8 cellular contexts compared by ENCODE assay signal in genomic region chr10:73625884-73626753, GRCh38. TPM values are rescaled to one million over a fixed set of nuclear protein-coding genes. Genes with fewer than 3 reads are reported as not detected.
DNase-seq lines count a peak whose midpoint lies in the region; ATAC-seq, FAIRE-seq and TF ChIP-seq lines count a peak whose summit lies in the region.

No MANE protein-coding gene starts in this region.

- POLR2A ChIA-PET in HepG2 (lab: Yijun Ruan, JAX) = interaction anchor here (0.7 to 2.6 kb wide), 19 partner anchors 9 to 214 kb away, joined by 3 to 13 read pairs (median 4); partner anchors contain the start of genes PPP3CB and USP54

- FAIRE-seq in HepG2 (lab: Jason Lieb, UNC) = peak; percentile 87

- intact Hi-C loops in HepG2 (cut with micrococcal nuclease; ENCODE audit: unreplicated experiment) = loop anchor here (2.0 to 5.0 kb wide), 2 partner anchors 39 to 214 kb away; partner anchors contain the start of gene ANXA7

- 2% methylated on average over 42 of the region's 42 CpGs for WGBS in HepG2 (ENCODE audit: low lambda C conversion rate)

- TF ChIP-seq POLR2A in HepG2 (IDR thresholded peaks at IDR 0.05; ENCODE audit: insufficient read depth in 1 of 2, low read depth in 2 of 2, low read length in 2 of 2) = peak; percentile 83 to 89

- H2AFZ ChIP-seq in HepG2 (ENCODE audit: low read length) = peak overlapping the region; percentile 82

- peak overlapping the region; percentile 75 to 92 (median 89) for H3K4me3 ChIP-seq in HepG2 (replicated peaks in 1 of 3; ENCODE audit: insufficient read depth in 1 of 3, low read depth in 2 of 3, low read length in 3 of 3)

- TF ChIP-seq CTCF in C4-2B (conservative IDR thresholded peaks at IDR 0.05) (no peak), HepG2 (CRISPR knock-in tag; IDR thresholded peaks at IDR 0.05) (no peak)

- ATAC-seq in GM19372 (IDR thresholded peaks at IDR 0.05; ENCODE audit: low read depth, unreplicated experiment) (peak; percentile 91), HG03521 (IDR thresholded peaks at IDR 0.05; ENCODE audit: unreplicated experiment) (peak; percentile 98), HepG2 (peak; percentile 96)

- peak overlapping the region; percentile 90 for H3K27ac ChIP-seq in C4-2B
- peak overlapping the region; percentile 84 for H3K27ac ChIP-seq in HepG2 (ENCODE audit: extremely low read length, insufficient read depth, low read length)

- 0 out of 2 replicates have a peak, but pooled peaks have one; percentile 35 for TF ChIP-seq RAD21 in HepG2 (CRISPR knock-in tag; IDR thresholded peaks at IDR 0.05)

- CTCF ChIA-PET in HepG2 (lab: Yijun Ruan, JAX; ENCODE audit: low intra/inter-chr PET ratio, low total read pairs) = no interaction called here

- H3K9me3 ChIP-seq in HepG2 (ENCODE audit: low read length) = no peaks in the 10 kb centered on the region

- H3K79me2 ChIP-seq in HepG2 (ENCODE audit: insufficient read depth, low read length) = peaks cover 23% of the 10 kb centered on the region

- TF ChIP-seq EP300 in HepG2 (IDR thresholded peaks at IDR 0.05; ENCODE audit: low read depth in 2 of 2, low read length in 2 of 2) (no peak; a peak in 1 of 4 replicates), HepG2 (CRISPR knock-in tag; IDR thresholded peaks at IDR 0.05; ENCODE audit: borderline replicate concordance) (no peak)

- in situ Hi-C loops in HepG2 (cut with HindIII; ENCODE audit: extremely low pct_ligation_motif_present, low pct_unique_long_range_greater_than_20kb) = loop anchor here (25.0 kb wide), 1 partner anchor 364 kb away; the partner anchor contains the start of gene MRPS16

- DNase-seq in NCI-H69 (lab: John Stamatoyannopoulos, UW) (peak; percentile 96), dermis microvascular lymphatic vessel endothelial cell (ENCODE audit: low read depth in 2 of 2) (peak; percentile 96 to 97), HepG2 (ENCODE audit: low spot score) (peak; percentile 96)
- DNase-seq in activated CD4-positive, alpha-beta T cell treated with anti-CD3 and anti-CD28 coated beads, Interleukin-2, amount 50 U/mL, for 24 hours (ENCODE audit: low read depth in 1 of 2, low spot score in 1 of 2) = peak; percentile 82 to 89
- DNase-seq in stimulated activated CD4-positive, alpha-beta T cell treated with anti-CD3 and anti-CD28 coated beads, Interleukin-2, amount 100 ng/mL, for 48 hours = peak; percentile 84 to 86

- peak overlapping the region; percentile 89 for H3K4me2 ChIP-seq in HepG2 (ENCODE audit: low read depth, low read length)

- no peaks in the 10 kb centered on the region; a peak in 1 of 5 replicates for H3K27me3 ChIP-seq in HepG2 (ENCODE audit: control insufficient read depth in 1 of 2, insufficient read depth in 2 of 2, low read length in 2 of 2)

- BruUV-seq in HepG2 (replicated peaks; lab: Mats Ljungman, UMichigan) = TSS peak; percentile 90

- H3K9ac ChIP-seq in HepG2 (ENCODE audit: insufficient read depth, low read depth, low read length) = peak overlapping the region; percentile 99

- H3K36me3 ChIP-seq in HepG2 (replicated peaks in 1 of 2; ENCODE audit: control insufficient read depth in 1 of 2, insufficient read depth in 2 of 2, low read length in 2 of 2) = no peaks in the 10 kb centered on the region

- no peaks in the 10 kb centered on the region for H4K20me1 ChIP-seq in HepG2 (ENCODE audit: insufficient read depth, low read length)

- H3K4me1 ChIP-seq in HepG2 (ENCODE audit: insufficient read depth, low read length) = peaks cover 39% of the 10 kb centered on the region

TF ChIP-seq in HepG2, 621 proteins besides CTCF, POLR2A, EP300 and RAD21 (continues in another document):
- TF ChIP-seq SAFB2 (CRISPR knock-in tag; IDR thresholded peaks at IDR 0.05; ENCODE audit: borderline replicate concordance, low read depth) (no peak), ZNF772 (CRISPR knock-in tag; IDR thresholded peaks at IDR 0.05) (0 out of 2 replicates have a peak, but pooled peaks have one; percentile 16), MLLT10 (CRISPR knock-in tag; IDR thresholded peaks at IDR 0.05) (no peak), NFE2L2 (IDR thresholded peaks at IDR 0.05; ENCODE audit: low read length) (no peak), HNRNPUL1 (IDR thresholded peaks at IDR 0.05; ENCODE audit: low read depth, low read length) (no peak), JUND (CRISPR knock-in tag; IDR thresholded peaks at IDR 0.05) (no peak), HOXA3 (CRISPR knock-in tag; IDR thresholded peaks at IDR 0.05) (peak; percentile 95)

RNA-seq across cellular contexts. Expression of gene MYOZ1, which starts 15.2 kb away (rescaled TPM):
- not detected in 2 replicates for total RNA-seq in dermis microvascular lymphatic vessel endothelial cell
- total RNA-seq in HepG2 (2016; rRNA removed; fragmentation: Illumina TruSeq; extraction: Trizol) = not detected in 2 replicates
- not detected in 2 replicates for total RNA-seq in HepG2 (2016; cell fraction: cytosol; rRNA removed; fragmentation: Illumina TruSeq; extraction: Trizol; ENCODE audit: low read depth)
- not detected in 2 replicates for total RNA-seq in HepG2 (2016; cell fraction: insoluble cytoplasmic fraction; rRNA removed; fragmentation: Illumina TruSeq; extraction: Trizol)
- total RNA-seq in HepG2 (2016; cell fraction: membrane; rRNA removed; fragmentation: Illumina TruSeq; extraction: Trizol) = not detected in 2 replicates
- total RNA-seq in HepG2 (2016; cell fraction: nucleus; rRNA removed; fragmentation: Illumina TruSeq; extraction: Trizol) = not detected in 2 replicates
- polyA plus RNA-seq in HepG2 (2011; rRNA removed) = not detected in 2 replicates
- polyA plus RNA-seq in HepG2 (2011; cell fraction: cytosol; rRNA removed) = not detected in 2 replicates
- polyA plus RNA-seq in HepG2 (2011; cell fraction: nucleus; rRNA removed) = not detected in 2 replicates
- polyA plus RNA-seq in HepG2 (2012) = not detected in 2 replicates
- polyA plus RNA-seq in HepG2 (2016; cell fraction: cytosol; fragmentation: Illumina TruSeq; extraction: Trizol; ENCODE audit: low read depth) = not detected in 2 replicates
- not detected in 2 replicates for polyA plus RNA-seq in HepG2 (2016; cell fraction: insoluble cytoplasmic fraction; fragmentation: Illumina TruSeq; extraction: Trizol; ENCODE audit: low read depth)
- polyA plus RNA-seq in HepG2 (2016; cell fraction: membrane; fragmentation: Illumina TruSeq; extraction: Trizol; ENCODE audit: low read depth) = not detected in 2 replicates
- not detected in 2 replicates for polyA plus RNA-seq in HepG2 (2016; cell fraction: nucleus; fragmentation: Illumina TruSeq; extraction: Trizol; ENCODE audit: insufficient read depth, low read depth)
- polyA minus RNA-seq in HepG2 (2011; rRNA and poly(A)+ RNA removed; ENCODE audit: low replicate concordance) = not detected in 2 replicates
- not detected in 2 replicates for polyA minus RNA-seq in HepG2 (2011; cell fraction: cytosol; rRNA and poly(A)+ RNA removed)
- polyA minus RNA-seq in HepG2 (2011; cell fraction: nucleus; rRNA and poly(A)+ RNA removed) = not detected in 2 replicates

RNA-seq across cellular contexts. Expression of gene SYNPO2L, which starts 29.7 kb away (rescaled TPM):
- not detected in 2 replicates for total RNA-seq in dermis microvascular lymphatic vessel endothelial cell
- not detected in 2 replicates for total RNA-seq in HepG2 (2016; rRNA removed; fragmentation: Illumina TruSeq; extraction: Trizol)
- not detected in 2 replicates for total RNA-seq in HepG2 (2016; cell fraction: cytosol; rRNA removed; fragmentation: Illumina TruSeq; extraction: Trizol; ENCODE audit: low read depth)
- total RNA-seq in HepG2 (2016; cell fraction: insoluble cytoplasmic fraction; rRNA removed; fragmentation: Illumina TruSeq; extraction: Trizol) = not detected in 2 replicates
- total RNA-seq in HepG2 (2016; cell fraction: membrane; rRNA removed; fragmentation: Illumina TruSeq; extraction: Trizol) = not detected in 2 replicates
- total RNA-seq in HepG2 (2016; cell fraction: nucleus; rRNA removed; fragmentation: Illumina TruSeq; extraction: Trizol) = not detected in 2 replicates
- polyA plus RNA-seq in HepG2 (2011; rRNA removed) = not detected in 2 replicates
- not detected in 2 replicates for polyA plus RNA-seq in HepG2 (2011; cell fraction: cytosol; rRNA removed)
- polyA plus RNA-seq in HepG2 (2011; cell fraction: nucleus; rRNA removed) = 0.05 TPM in 1 of 2 replicates, not detected in the other
- not detected in 2 replicates for polyA plus RNA-seq in HepG2 (2012)
- polyA plus RNA-seq in HepG2 (2016; cell fraction: cytosol; fragmentation: Illumina TruSeq; extraction: Trizol; ENCODE audit: low read depth) = not detected in 2 replicates
- polyA plus RNA-seq in HepG2 (2016; cell fraction: insoluble cytoplasmic fraction; fragmentation: Illumina TruSeq; extraction: Trizol; ENCODE audit: low read depth) = not detected in 2 replicates
- polyA plus RNA-seq in HepG2 (2016; cell fraction: membrane; fragmentation: Illumina TruSeq; extraction: Trizol; ENCODE audit: low read depth) = not detected in 2 replicates
- polyA plus RNA-seq in HepG2 (2016; cell fraction: nucleus; fragmentation: Illumina TruSeq; extraction: Trizol; ENCODE audit: insufficient read depth, low read depth) = 0.11 TPM in 1 of 2 replicates, not detected in the other
- polyA minus RNA-seq in HepG2 (2011; rRNA and poly(A)+ RNA removed; ENCODE audit: low replicate concordance) = not detected in 2 replicates
- polyA minus RNA-seq in HepG2 (2011; cell fraction: cytosol; rRNA and poly(A)+ RNA removed) = not detected in 2 replicates
- not detected in 2 replicates for polyA minus RNA-seq in HepG2 (2011; cell fraction: nucleus; rRNA and poly(A)+ RNA removed)

RNA-seq across cellular contexts. Expression of gene USP54, which starts 35.0 kb away (rescaled TPM):
- total RNA-seq in dermis microvascular lymphatic vessel endothelial cell (5.2 and 5.8 TPM in 2 replicates), HepG2 (2016; rRNA removed; fragmentation: Illumina TruSeq; extraction: Trizol) (18.1 and 20.2 TPM in 2 replicates)
- total RNA-seq in HepG2 (2016; cell fraction: cytosol; rRNA removed; fragmentation: Illumina TruSeq; extraction: Trizol; ENCODE audit: low read depth) = 11.3 and 14.3 TPM in 2 replicates
- total RNA-seq in HepG2 (2016; cell fraction: insoluble cytoplasmic fraction; rRNA removed; fragmentation: Illumina TruSeq; extraction: Trizol) = 17.6 and 24.1 TPM in 2 replicates
- total RNA-seq in HepG2 (2016; cell fraction: membrane; rRNA removed; fragmentation: Illumina TruSeq; extraction: Trizol) = 13.5 and 16.9 TPM in 2 replicates
- total RNA-seq in HepG2 (2016; cell fraction: nucleus; rRNA removed; fragmentation: Illumina TruSeq; extraction: Trizol) = 21.2 and 23.4 TPM in 2 replicates
- 16.1 and 25.0 TPM in 2 replicates for polyA plus RNA-seq in HepG2 (2011; rRNA removed)
- 10.3 and 14.4 TPM in 2 replicates for polyA plus RNA-seq in HepG2 (2011; cell fraction: cytosol; rRNA removed)
- 15.2 and 17.5 TPM in 2 replicates for polyA plus RNA-seq in HepG2 (2011; cell fraction: nucleus; rRNA removed)
- polyA plus RNA-seq in HepG2 (2012) = 9.0 and 10.2 TPM in 2 replicates
- 0.40 and 0.62 TPM in 2 replicates for polyA plus RNA-seq in HepG2 (2016; cell fraction: cytosol; fragmentation: Illumina TruSeq; extraction: Trizol; ENCODE audit: low read depth)
- 8.0 and 9.7 TPM in 2 replicates for polyA plus RNA-seq in HepG2 (2016; cell fraction: insoluble cytoplasmic fraction; fragmentation: Illumina TruSeq; extraction: Trizol; ENCODE audit: low read depth)
- polyA plus RNA-seq in HepG2 (2016; cell fraction: membrane; fragmentation: Illumina TruSeq; extraction: Trizol; ENCODE audit: low read depth) = 1.5 and 2.1 TPM in 2 replicates
- polyA plus RNA-seq in HepG2 (2016; cell fraction: nucleus; fragmentation: Illumina TruSeq; extraction: Trizol; ENCODE audit: insufficient read depth, low read depth) = 18.9 and 21.0 TPM in 2 replicates
- polyA minus RNA-seq in HepG2 (2011; rRNA and poly(A)+ RNA removed; ENCODE audit: low replicate concordance) = 35.8 and 39.2 TPM in 2 replicates
- 9.8 and 12.8 TPM in 2 replicates for polyA minus RNA-seq in HepG2 (2011; cell fraction: cytosol; rRNA and poly(A)+ RNA removed)
- polyA minus RNA-seq in HepG2 (2011; cell fraction: nucleus; rRNA and poly(A)+ RNA removed) = 24.6 and 31.2 TPM in 2 replicates

Comparison
In these comparisons a context has a peak if more than half of its experiments do, and no peak if none do; other contexts are left out.
1. Peak in every context shown above with its lines: DNase-seq, ATAC-seq, H3K4me3 ChIP-seq and H3K27ac ChIP-seq.